In genomic region chr2:240078631-240079030, GRCh38 we compare ENCODE assay signal across 8 cellular contexts. TPM values are rescaled to one million over a fixed set of nuclear protein-coding genes. Genes with fewer than 3 reads are reported as not detected.
"Had no signal": no experiment of that assay in that cellular context is flagged by ENCODE, and none has a peak within 500 bp of the region (broad histone marks: within the 10 kb centered on the region; RNA-seq: fewer than 3 reads in every experiment).

No MANE protein-coding gene starts in this region.

- H3K27ac ChIP-seq: HL-60 had no signal

- DNase-seq: IMR-90, KBM-7, KG1 had no signal

- H3K4me3 ChIP-seq: K562 had no signal

RNA-seq across cellular contexts. Expression of gene OR6B3, which starts 25.3 kb away (rescaled TPM):
- total RNA-seq: HepG2, HT-29, HT1080, IMR-90, K562 had no signal

RNA-seq across cellular contexts. Expression of gene OR6B2, which starts 48.4 kb away (rescaled TPM):
- total RNA-seq: HepG2, HT-29, HT1080, IMR-90, K562 had no signal
